26 cellular contexts compared by ENCODE assay signal in the genomic region with DNA sequence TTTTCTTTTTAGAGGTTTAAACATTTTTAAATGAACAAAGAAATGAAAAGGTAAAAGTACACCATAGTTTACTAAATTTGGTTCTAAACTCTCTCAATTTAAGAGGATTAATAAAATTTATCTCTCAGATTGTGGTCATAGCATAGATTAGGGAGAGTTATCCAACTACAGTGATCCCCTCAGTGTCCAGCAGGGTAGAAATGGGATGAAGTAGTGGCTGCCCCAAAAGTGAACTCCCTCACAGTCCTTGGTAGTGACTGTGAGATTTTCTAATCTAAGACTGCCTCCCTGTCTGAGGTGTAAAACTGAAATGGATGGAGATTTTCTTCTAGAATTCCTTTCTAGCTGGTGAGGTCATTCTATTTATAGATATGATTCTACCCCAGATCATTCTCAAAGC.
DNase-seq lines count a peak whose midpoint lies in the region; ATAC-seq, FAIRE-seq and TF ChIP-seq lines count a peak whose summit lies in the region.
"Had no signal": no experiment of that assay in that cellular context is flagged by ENCODE, and none has a peak within 500 bp of the region (broad histone marks: within the 10 kb centered on the region; RNA-seq: fewer than 3 reads in every experiment).

No MANE protein-coding gene starts in this region.

- H3K27me3 ChIP-seq in GM23338 (ENCODE audit: insufficient read depth), result no peaks in the 10 kb centered on the region
- no peaks in the 10 kb centered on the region for H3K27me3 ChIP-seq in astrocyte (ENCODE audit: insufficient read depth, low read length)
- H3K27me3 ChIP-seq: ascending aorta, dorsolateral prefrontal cortex had no signal

- H4K20me1 ChIP-seq in GM23338 (replicated peaks; ENCODE audit: insufficient read depth) (no peaks in the 10 kb centered on the region), astrocyte (ENCODE audit: insufficient read depth, low read length) (no peaks in the 10 kb centered on the region)

- H3K9ac ChIP-seq in astrocyte (ENCODE audit: low read length), result no peak overlapping the region

- H3K36me3 Mint-ChIP-seq in GM23338 (ENCODE audit: low read depth) (no peaks in the 10 kb centered on the region), astrocyte (ENCODE audit: low read depth, unreplicated experiment) (no peaks in the 10 kb centered on the region)
- H3K36me3 Mint-ChIP-seq: activated naive CD8-positive, alpha-beta T cell treated with anti-CD3 and anti-CD28 coated beads, Interleukin-2, amount 10 ng/mL, durations not matched to agents 7 days and 5 days; stimulated activated effector memory CD8-positive, alpha-beta T cell treated with anti-CD3 and anti-CD28 coated beads, Interleukin-12 subunit alpha, Interleukin-12 subunit beta, amount 100 ng/mL, for 72 hours had no signal

- peak; percentile 34; the same call in 1 of the 3 replicates for ATAC-seq in GM23338
- no peak for ATAC-seq in GM21360 (IDR thresholded peaks at IDR 0.05; ENCODE audit: unreplicated experiment)
- ATAC-seq: left cardiac atrium; sciatic nerve; stimulated activated effector memory CD8-positive, alpha-beta T cell treated with anti-CD3 and anti-CD28 coated beads, Interleukin-12 subunit alpha, Interleukin-12 subunit beta, amount 100 ng/mL, for 72 hours had no signal

- H3K4me1 Mint-ChIP-seq in GM23338, result no peaks in the 10 kb centered on the region
- H3K4me1 Mint-ChIP-seq in astrocyte (ENCODE audit: low read depth, unreplicated experiment), result no peaks in the 10 kb centered on the region
- H3K4me1 Mint-ChIP-seq: activated naive CD8-positive, alpha-beta T cell treated with anti-CD3 and anti-CD28 coated beads, Interleukin-2, amount 10 ng/mL, durations not matched to agents 7 days and 5 days; neural crest cell; stimulated activated effector memory CD8-positive, alpha-beta T cell treated with anti-CD3 and anti-CD28 coated beads, Interleukin-12 subunit alpha, Interleukin-12 subunit beta, amount 100 ng/mL, for 72 hours had no signal

- H3K9me2 ChIP-seq in GM23338 (ENCODE audit: insufficient read depth), result 0 out of 2 replicates have a peak, but pooled peaks cover 4% of the 10 kb centered on the region

- H3K27me3 Mint-ChIP-seq in GM23338 (ENCODE audit: insufficient read depth, low read depth, poor library complexity) (no peaks in the 10 kb centered on the region), astrocyte (ENCODE audit: low read depth, unreplicated experiment) (no peaks in the 10 kb centered on the region)
- H3K27me3 Mint-ChIP-seq: activated naive CD8-positive, alpha-beta T cell treated with anti-CD3 and anti-CD28 coated beads, Interleukin-2, amount 10 ng/mL, durations not matched to agents 7 days and 5 days had no signal

- H3K27ac ChIP-seq in GM23338 (ENCODE audit: low read depth) (no peak overlapping the region), astrocyte (ENCODE audit: low read depth, low read length) (no peak overlapping the region)
- H3K27ac ChIP-seq: ascending aorta, dorsolateral prefrontal cortex had no signal

- H3K27ac Mint-ChIP-seq in GM23338 (no peak overlapping the region), astrocyte (ENCODE audit: unreplicated experiment) (no peak overlapping the region)
- H3K27ac Mint-ChIP-seq: activated naive CD8-positive, alpha-beta T cell treated with anti-CD3 and anti-CD28 coated beads, Interleukin-2, amount 10 ng/mL, durations not matched to agents 7 days and 5 days; stimulated activated effector memory CD8-positive, alpha-beta T cell treated with anti-CD3 and anti-CD28 coated beads, Interleukin-12 subunit alpha, Interleukin-12 subunit beta, amount 100 ng/mL, for 72 hours had no signal

- H3K4me3 Mint-ChIP-seq in GM23338, result no peak overlapping the region
- no peak overlapping the region for H3K4me3 Mint-ChIP-seq in astrocyte (ENCODE audit: unreplicated experiment)
- H3K4me3 Mint-ChIP-seq: activated naive CD8-positive, alpha-beta T cell treated with anti-CD3 and anti-CD28 coated beads, Interleukin-2, amount 10 ng/mL, durations not matched to agents 7 days and 5 days; neural crest cell; stimulated activated effector memory CD8-positive, alpha-beta T cell treated with anti-CD3 and anti-CD28 coated beads, Interleukin-12 subunit alpha, Interleukin-12 subunit beta, amount 100 ng/mL, for 72 hours had no signal

- H2AFZ ChIP-seq in GM23338, result no peak overlapping the region
- no peak overlapping the region for H2AFZ ChIP-seq in astrocyte (ENCODE audit: low read depth, low read length)

- H3K4me1 ChIP-seq in GM23338 (ENCODE audit: insufficient read depth) (no peaks in the 10 kb centered on the region), astrocyte (ENCODE audit: insufficient read depth, low read length) (no peaks in the 10 kb centered on the region)
- H3K4me1 ChIP-seq: ascending aorta, HAP-1 had no signal

- TF ChIP-seq CTCF in GM23338 (conservative IDR thresholded peaks at IDR 0.05; ENCODE audit: low read depth in 2 of 2) (peak in 1 of 2 experiments; percentile 24; a peak in 1 of 4 replicates), astrocyte (IDR thresholded peaks at IDR 0.05; ENCODE audit: insufficient read depth, low read depth, low read length) (peak; percentile 3), fibroblast of the aortic adventitia (IDR thresholded peaks at IDR 0.05; ENCODE audit: insufficient read depth, low read length) (peak; percentile 22), retinal pigment epithelial cell (conservative IDR thresholded peaks at IDR 0.05; ENCODE audit: low read depth, low read length) (peak; percentile 12)

- H3K4me3 ChIP-seq in GM23338 (no peak overlapping the region), astrocyte (ENCODE audit: insufficient read depth, low read depth, low read length) (no peak overlapping the region), fibroblast of the aortic adventitia (ENCODE audit: low read depth, low read length) (no peak overlapping the region), retinal pigment epithelial cell (ENCODE audit: low read length) (no peak overlapping the region)
- H3K4me3 ChIP-seq: ascending aorta, dorsolateral prefrontal cortex, HAP-1 had no signal

- no peak for DNase-seq in GM23338 (ENCODE audit: low spot score)
- no peak for DNase-seq in astrocyte (ENCODE audit: low read depth)
- DNase-seq in fibroblast of the aortic adventitia (ENCODE audit: low read depth), result no peak
- DNase-seq in retinal pigment epithelial cell (ENCODE audit: low read depth), result no peak
- DNase-seq in EL, result no peak
- no peak for DNase-seq in SKM-1 (lab: John Stamatoyannopoulos, UW; ENCODE audit: unreplicated experiment)
- DNase-seq: activated CD4-positive, alpha-beta T cell treated with anti-CD3 and anti-CD28 coated beads for 4 hours; activated effector memory CD4-positive, alpha-beta T cell treated with anti-CD3 and anti-CD28 coated beads, Interleukin-2, amount 50 U/mL, for 16 hours; activated naive CD8-positive, alpha-beta T cell treated with anti-CD3 and anti-CD28 coated beads, Interleukin-2, amount 10 ng/mL, durations not matched to agents 7 days and 5 days; dorsolateral prefrontal cortex; head of caudate nucleus; KBM-7; left cardiac atrium; mammary epithelial cell; NCI-H2029; NCI-H345; NCI-H82; stimulated activated CD4-positive, alpha-beta T cell treated with anti-CD3 and anti-CD28 coated beads, Interleukin-4, amount 100 ng/mL, for 24 hours; trophoblast cell had no signal

- H3K4me2 ChIP-seq in GM23338, result no peak overlapping the region
- no peak overlapping the region for H3K4me2 ChIP-seq in astrocyte (ENCODE audit: low read length)

- H3K9me3 ChIP-seq in astrocyte (ENCODE audit: insufficient read depth, low read depth, low read length), result no peaks in the 10 kb centered on the region
- H3K9me3 ChIP-seq: ascending aorta, HAP-1 had no signal

- no peaks in the 10 kb centered on the region for H3K36me3 ChIP-seq in GM23338 (ENCODE audit: insufficient read depth)
- H3K36me3 ChIP-seq in astrocyte (ENCODE audit: insufficient read depth, low read length), result no peaks in the 10 kb centered on the region
- H3K36me3 ChIP-seq: ascending aorta, HAP-1 had no signal

- FAIRE-seq in astrocyte (lab: Jason Lieb, UNC), result no peak
- FAIRE-seq: D721Med had no signal

- H3F3A ChIP-seq in GM23338 (replicated peaks; ENCODE audit: low read depth), result no peaks in the 10 kb centered on the region

- H3K79me2 ChIP-seq in GM23338 (replicated peaks; ENCODE audit: insufficient read depth), result no peaks in the 10 kb centered on the region
- H3K79me2 ChIP-seq in astrocyte (ENCODE audit: insufficient read depth, low read length), result no peaks in the 10 kb centered on the region

- no peaks in the 10 kb centered on the region for H3K9me3 Mint-ChIP-seq in GM23338
- peaks cover 6% of the 10 kb centered on the region for H3K9me3 Mint-ChIP-seq in astrocyte (ENCODE audit: unreplicated experiment)
- H3K9me3 Mint-ChIP-seq: neural crest cell had no signal

TF ChIP-seq in GM23338, 12 proteins besides CTCF, POLR2A, EP300 and RAD21 (continues in another document):
- TF ChIP-seq EZH2 (IDR thresholded peaks at IDR 0.05; ENCODE audit: low read depth, unreplicated experiment) (no peak), POLR2AphosphoS5 (IDR thresholded peaks at IDR 0.05; ENCODE audit: low read depth) (no peak), STAT1 (IDR thresholded peaks at IDR 0.05; ENCODE audit: unreplicated experiment) (no peak), ZNF114 (CRISPR knock-in tag; IDR thresholded peaks at IDR 0.05) (no peak), EZH2phosphoT487 (IDR thresholded peaks at IDR 0.05; ENCODE audit: unreplicated experiment) (no peak), ZNF331 (CRISPR knock-in tag; IDR thresholded peaks at IDR 0.05; ENCODE audit: low read depth) (no peak), NANOG (IDR thresholded peaks at IDR 0.05; ENCODE audit: borderline replicate concordance) (no peak), CREB1 (CRISPR knock-in tag; IDR thresholded peaks at IDR 0.05; ENCODE audit: low read depth) (no peak)
